In the genomic region with DNA sequence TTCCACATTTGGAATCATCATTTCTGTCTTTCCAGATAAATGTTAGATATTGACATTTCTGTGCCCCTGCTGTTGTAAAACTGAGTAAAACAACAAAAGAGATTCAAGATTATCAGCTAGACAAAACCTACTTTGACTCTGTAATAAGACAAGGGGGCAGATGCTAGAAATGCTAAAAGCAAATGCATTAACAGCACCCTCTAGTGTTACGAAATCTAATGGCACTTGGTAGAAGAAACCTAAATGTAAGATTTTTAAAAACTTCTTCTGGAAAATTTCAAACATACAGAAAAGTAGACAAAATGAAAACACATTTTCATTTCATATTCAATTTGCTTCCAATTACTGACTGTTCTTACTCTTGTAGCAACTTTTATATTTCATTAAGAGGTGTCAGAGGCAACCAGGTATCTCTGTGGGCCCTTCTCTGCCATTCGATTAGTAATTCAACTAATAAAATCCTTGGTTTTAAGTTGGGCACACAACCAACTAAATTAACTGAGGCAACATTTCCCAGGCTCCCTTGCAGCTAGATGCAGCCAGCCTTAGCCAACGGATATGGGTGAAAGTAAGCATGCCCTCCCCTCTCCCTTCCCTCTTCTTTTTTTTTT, we compare ENCODE assay signal across 1 cellular context.
TF ChIP-seq lines count a peak whose summit lies in the region.

No MANE protein-coding gene starts in this region.

TF ChIP-seq in HepG2, 621 proteins besides CTCF, POLR2A, EP300 and RAD21 (continued from another document and continues in another):
- TF ChIP-seq KDM5A (IDR thresholded peaks at IDR 0.05; ENCODE audit: borderline replicate concordance, low read length) (peak; percentile 42; the same call in 1 of the 2 replicates), ZNF343 (CRISPR knock-in tag; IDR thresholded peaks at IDR 0.05) (no peak), FOSL2 (CRISPR knock-in tag; IDR thresholded peaks at IDR 0.05) (no peak), ATF2 (CRISPR knock-in tag; IDR thresholded peaks at IDR 0.05) (peak; percentile 40; the same call in 1 of the 2 replicates), RAD51 (IDR thresholded peaks at IDR 0.05; ENCODE audit: borderline replicate concordance) (no peak), HNRNPH1 (optimal IDR thresholded peaks at IDR 0.05; ENCODE audit: low read depth, low read length) (no peak), HOMEZ (CRISPR knock-in tag; IDR thresholded peaks at IDR 0.05; ENCODE audit: low read depth) (peak; percentile 42; the same call in 1 of the 2 replicates), ZFP62 (CRISPR knock-in tag; IDR thresholded peaks at IDR 0.05) (no peak), ZNF567 (CRISPR knock-in tag; IDR thresholded peaks at IDR 0.05; ENCODE audit: borderline replicate concordance) (no peak), ZNF605 (CRISPR knock-in tag; IDR thresholded peaks at IDR 0.05) (no peak), REST (IDR thresholded peaks at IDR 0.05; ENCODE audit: borderline replicate concordance in 1 of 2, low read depth in 1 of 2, low read length in 2 of 2) (no peak), BHLHE40 (IDR thresholded peaks at IDR 0.05; ENCODE audit: low read length) (no peak), FOXO1 (CRISPR knock-in tag; IDR thresholded peaks at IDR 0.05) (no peak), PHF5A (CRISPR knock-in tag; IDR thresholded peaks at IDR 0.05; ENCODE audit: low read depth, unreplicated experiment) (no peak), FOXJ3 (CRISPR knock-in tag; IDR thresholded peaks at IDR 0.05; ENCODE audit: borderline replicate concordance) (no peak), KMT2B (CRISPR knock-in tag; IDR thresholded peaks at IDR 0.05) (0 out of 2 replicates have a peak, but pooled peaks have one; percentile 33), PITX1 (CRISPR knock-in tag; IDR thresholded peaks at IDR 0.05) (no peak), ZKSCAN8 (CRISPR knock-in tag; IDR thresholded peaks at IDR 0.05; ENCODE audit: borderline replicate concordance) (no peak), ZNF562 (CRISPR knock-in tag; IDR thresholded peaks at IDR 0.05; ENCODE audit: borderline replicate concordance) (no peak), ZMYM2 (CRISPR knock-in tag; IDR thresholded peaks at IDR 0.05) (no peak), MIXL1 (CRISPR knock-in tag; IDR thresholded peaks at IDR 0.05) (peak; percentile 76), HMG20A (CRISPR knock-in tag; IDR thresholded peaks at IDR 0.05; ENCODE audit: borderline replicate concordance) (no peak), YY1 (IDR thresholded peaks at IDR 0.05; ENCODE audit: insufficient read depth, insufficient replicate concordance, low read depth, low read length) (no peak), MTA1 (CRISPR knock-in tag; IDR thresholded peaks at IDR 0.05; ENCODE audit: borderline replicate concordance) (no peak), CAMTA2 (CRISPR knock-in tag; IDR thresholded peaks at IDR 0.05; ENCODE audit: borderline replicate concordance) (no peak), AHR (CRISPR knock-in tag; IDR thresholded peaks at IDR 0.05) (no peak), ZNF136 (CRISPR knock-in tag; IDR thresholded peaks at IDR 0.05; ENCODE audit: low read depth) (peak; percentile 54; the same call in 1 of the 2 replicates), FOXM1 (CRISPR knock-in tag; IDR thresholded peaks at IDR 0.05) (no peak), HDAC2 (CRISPR knock-in tag; IDR thresholded peaks at IDR 0.05) (no peak; the same call in 1 of the 2 replicates), ZBTB38 (CRISPR knock-in tag; IDR thresholded peaks at IDR 0.05) (no peak), MIER3 (CRISPR knock-in tag; IDR thresholded peaks at IDR 0.05; ENCODE audit: borderline replicate concordance) (0 out of 2 replicates have a peak, but pooled peaks have one; percentile 54), ZNF331 (CRISPR knock-in tag; IDR thresholded peaks at IDR 0.05) (no peak), TBX3 (IDR thresholded peaks at IDR 0.05; ENCODE audit: borderline replicate concordance) (no peak), DNMT3B (CRISPR knock-in tag; conservative IDR thresholded peaks at IDR 0.05) (no peak), ZNF383 (CRISPR knock-in tag; IDR thresholded peaks at IDR 0.05; ENCODE audit: borderline replicate concordance) (no peak), ZNF572 (CRISPR knock-in tag; IDR thresholded peaks at IDR 0.05) (no peak), ATAD3A (CRISPR knock-in tag; IDR thresholded peaks at IDR 0.05) (no peak), MTF1 (CRISPR knock-in tag; IDR thresholded peaks at IDR 0.05) (no peak), MEIS1 (CRISPR knock-in tag; IDR thresholded peaks at IDR 0.05; ENCODE audit: borderline replicate concordance) (no peak), ZBTB25 (CRISPR knock-in tag; IDR thresholded peaks at IDR 0.05) (peak; percentile 66; the same call in 1 of the 2 replicates), PAX8 (CRISPR knock-in tag; IDR thresholded peaks at IDR 0.05; ENCODE audit: borderline replicate concordance) (no peak), HOXA9 (CRISPR knock-in tag; IDR thresholded peaks at IDR 0.05; ENCODE audit: borderline replicate concordance) (no peak), ERF (CRISPR knock-in tag; IDR thresholded peaks at IDR 0.05) (0 out of 2 replicates have a peak, but pooled peaks have one; percentile 28), RBM39 (IDR thresholded peaks at IDR 0.05; ENCODE audit: low read depth, low read length, poor library complexity, severe bottlenecking) (no peak), ZNF354B (CRISPR knock-in tag; IDR thresholded peaks at IDR 0.05) (no peak), HDAC1 (CRISPR knock-in tag; IDR thresholded peaks at IDR 0.05) (no peak), TCF12 (IDR thresholded peaks at IDR 0.05) (no peak), TCF12 (CRISPR knock-in tag; IDR thresholded peaks at IDR 0.05) (no peak)
- TF ChIP-seq, protein P1, sequence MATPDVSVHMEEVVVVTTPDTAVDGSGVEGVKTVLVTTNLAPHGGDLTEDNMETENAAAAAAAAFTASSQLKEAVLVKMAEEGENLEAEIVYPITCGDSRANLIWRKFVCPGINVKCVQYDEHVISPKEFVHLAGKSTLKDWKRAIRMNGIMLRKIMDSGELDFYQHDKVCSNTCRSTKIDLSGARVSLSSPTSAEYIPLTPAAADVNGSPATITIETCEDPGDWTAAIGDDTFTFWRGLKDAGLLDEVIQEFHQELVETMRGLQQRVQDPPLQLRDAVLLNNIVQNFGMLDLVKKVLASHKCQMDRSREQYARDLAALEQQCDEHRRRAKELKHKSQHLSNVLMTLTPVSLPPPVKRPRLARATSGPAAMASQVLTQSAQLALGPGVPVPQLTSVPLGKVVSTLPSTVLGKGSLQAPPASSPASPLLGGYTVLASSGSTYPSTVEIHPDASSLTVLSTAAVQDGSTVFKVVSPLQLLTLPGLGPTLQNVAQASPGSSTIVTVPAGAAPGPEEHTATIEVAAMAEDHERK (CRISPR knock-in tag; IDR thresholded peaks at IDR 0.05; ENCODE audit: low read depth): no peak
- TF ChIP-seq, protein P2, sequence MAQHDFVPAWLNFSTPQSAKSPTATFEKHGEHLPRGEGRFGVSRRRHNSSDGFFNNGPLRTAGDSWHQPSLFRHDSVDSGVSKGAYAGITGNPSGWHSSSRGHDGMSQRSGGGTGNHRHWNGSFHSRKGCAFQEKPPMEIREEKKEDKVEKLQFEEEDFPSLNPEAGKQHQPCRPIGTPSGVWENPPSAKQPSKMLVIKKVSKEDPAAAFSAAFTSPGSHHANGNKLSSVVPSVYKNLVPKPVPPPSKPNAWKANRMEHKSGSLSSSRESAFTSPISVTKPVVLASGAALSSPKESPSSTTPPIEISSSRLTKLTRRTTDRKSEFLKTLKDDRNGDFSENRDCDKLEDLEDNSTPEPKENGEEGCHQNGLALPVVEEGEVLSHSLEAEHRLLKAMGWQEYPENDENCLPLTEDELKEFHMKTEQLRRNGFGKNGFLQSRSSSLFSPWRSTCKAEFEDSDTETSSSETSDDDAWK (CRISPR knock-in tag; IDR thresholded peaks at IDR 0.05): no peak
- TF ChIP-seq, protein P3, sequence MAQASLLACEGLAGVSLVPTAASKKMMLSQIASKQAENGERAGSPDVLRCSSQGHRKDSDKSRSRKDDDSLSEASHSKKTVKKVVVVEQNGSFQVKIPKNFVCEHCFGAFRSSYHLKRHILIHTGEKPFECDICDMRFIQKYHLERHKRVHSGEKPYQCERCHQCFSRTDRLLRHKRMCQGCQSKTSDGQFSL (CRISPR knock-in tag; IDR thresholded peaks at IDR 0.05): no peak
- TF ChIP-seq, protein P4, sequence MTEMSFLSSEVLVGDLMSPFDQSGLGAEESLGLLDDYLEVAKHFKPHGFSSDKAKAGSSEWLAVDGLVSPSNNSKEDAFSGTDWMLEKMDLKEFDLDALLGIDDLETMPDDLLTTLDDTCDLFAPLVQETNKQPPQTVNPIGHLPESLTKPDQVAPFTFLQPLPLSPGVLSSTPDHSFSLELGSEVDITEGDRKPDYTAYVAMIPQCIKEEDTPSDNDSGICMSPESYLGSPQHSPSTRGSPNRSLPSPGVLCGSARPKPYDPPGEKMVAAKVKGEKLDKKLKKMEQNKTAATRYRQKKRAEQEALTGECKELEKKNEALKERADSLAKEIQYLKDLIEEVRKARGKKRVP (CRISPR knock-in tag; IDR thresholded peaks at IDR 0.05): no peak; a peak in 1 of 4 replicates
- TF ChIP-seq, protein P5, sequence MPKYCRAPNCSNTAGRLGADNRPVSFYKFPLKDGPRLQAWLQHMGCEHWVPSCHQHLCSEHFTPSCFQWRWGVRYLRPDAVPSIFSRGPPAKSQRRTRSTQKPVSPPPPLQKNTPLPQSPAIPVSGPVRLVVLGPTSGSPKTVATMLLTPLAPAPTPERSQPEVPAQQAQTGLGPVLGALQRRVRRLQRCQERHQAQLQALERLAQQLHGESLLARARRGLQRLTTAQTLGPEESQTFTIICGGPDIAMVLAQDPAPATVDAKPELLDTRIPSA (CRISPR knock-in tag; IDR thresholded peaks at IDR 0.05; ENCODE audit: borderline replicate concordance): no peak
